ENCODE assay signal across 14 cellular contexts in the genomic region with DNA sequence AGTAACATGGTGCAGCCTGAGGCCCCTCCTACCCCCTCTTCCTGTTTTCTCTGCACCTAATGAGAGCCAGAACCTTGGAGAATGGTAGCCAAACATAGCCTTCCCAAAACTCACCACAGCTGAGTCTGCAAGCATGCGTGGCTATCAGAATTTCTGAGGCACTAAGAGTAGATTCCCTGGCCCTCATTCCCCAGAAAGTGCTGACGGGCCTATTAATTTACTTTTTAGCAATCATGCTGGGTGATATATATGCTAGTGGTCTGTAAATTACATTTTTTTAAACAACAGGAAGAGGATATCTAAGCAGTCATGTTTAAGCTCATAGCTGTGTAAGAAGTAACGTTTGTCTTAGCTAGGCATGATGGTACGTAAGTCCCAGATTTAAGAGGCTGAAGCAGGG.
"Had no signal": no experiment of that assay in that cellular context is flagged by ENCODE, and none has a peak within 500 bp of the region (broad histone marks: within the 10 kb centered on the region; RNA-seq: fewer than 3 reads in every experiment).

No MANE protein-coding gene starts in this region.

- ATAC-seq: left cardiac atrium; lower lobe of right lung; mucosa of descending colon; stimulated activated naive CD8-positive, alpha-beta T cell treated with anti-CD3 and anti-CD28 coated beads, Interleukin-15, Interleukin-2, amounts not matched to agents 100 U/mL and 50 U/mL, for 24 hours had no signal

- H3K9me3 ChIP-seq: esophagus muscularis mucosa, lower lobe of right lung, mucosa of descending colon, suprapubic skin had no signal

- DNase-seq: activated CD4-positive, alpha-beta T cell treated with anti-CD3 and anti-CD28 coated beads for 48 hours; activated gamma-delta T cell; activated T-cell treated with anti-CD3 and anti-CD28 coated beads, Interleukin-2, amount 50 U/mL, for 1 hour; left cardiac atrium; lower lobe of right lung; mucosa of descending colon; stimulated activated CD4-positive, alpha-beta T cell treated with anti-CD3 and anti-CD28 coated beads, Interleukin-12 subunit alpha, Interleukin-12 subunit beta, amount 100 ng/mL, for 4 hours; stimulated activated naive CD8-positive, alpha-beta T cell treated with anti-CD3 and anti-CD28 coated beads, Interleukin-15, Interleukin-2, amounts not matched to agents 100 U/mL and 50 U/mL, for 24 hours; T-helper 9 cell had no signal

- H3K27ac ChIP-seq: esophagus muscularis mucosa, lower lobe of right lung, suprapubic skin had no signal

- H3K27ac Mint-ChIP-seq: type B pancreatic cell had no signal

- H3K4me3 ChIP-seq: esophagus muscularis mucosa, lower lobe of right lung, mucosa of descending colon, suprapubic skin had no signal

- H3K27me3 ChIP-seq: esophagus muscularis mucosa, suprapubic skin had no signal

- H3K9me3 Mint-ChIP-seq: type B pancreatic cell had no signal

- H3K27me3 Mint-ChIP-seq: type B pancreatic cell had no signal

- H3K4me1 ChIP-seq: lower lobe of right lung, suprapubic skin had no signal

- H3K4me3 Mint-ChIP-seq: type B pancreatic cell had no signal

- FAIRE-seq: astrocyte, endometrium had no signal
